ENCODE assay signal across 37 cellular contexts in genomic region chr4:63558709-63559108, GRCh38.
DNase-seq lines count a peak whose midpoint lies in the region; ATAC-seq, FAIRE-seq and TF ChIP-seq lines count a peak whose summit lies in the region.
"Had no signal": no experiment of that assay in that cellular context is flagged by ENCODE, and none has a peak within 500 bp of the region (broad histone marks: within the 10 kb centered on the region; RNA-seq: fewer than 3 reads in every experiment).

No MANE protein-coding gene starts in this region.

- H3K27me3 Mint-ChIP-seq in endodermal cell (ENCODE audit: insufficient read depth): no peaks in the 10 kb centered on the region
- H3K27me3 Mint-ChIP-seq: B cell; CD4-positive, alpha-beta memory T cell; CD4-positive, alpha-beta T cell; CD4-positive, CD25-positive, alpha-beta regulatory T cell; CD8-positive, alpha-beta memory T cell had no signal

- POLR2A ChIA-PET in SK-N-SH (lab: Yijun Ruan, JAX): no interaction called here
- POLR2A ChIA-PET in HEK293 (lab: Yijun Ruan, JAX): no interaction called here
- POLR2A ChIA-PET in K562 (lab: Yijun Ruan, JAX): no interaction called here

- no peaks in the 10 kb centered on the region for H3K36me3 Mint-ChIP-seq in endodermal cell (ENCODE audit: low read depth)
- H3K36me3 Mint-ChIP-seq: CD14-positive monocyte; CD4-positive, alpha-beta memory T cell; CD4-positive, CD25-positive, alpha-beta regulatory T cell; CD8-positive, alpha-beta memory T cell; CD8-positive, alpha-beta T cell had no signal

- CTCF ChIA-PET in SK-N-SH (lab: Yijun Ruan, JAX) (no interaction called here), HEK293 (lab: Yijun Ruan, JAX) (no interaction called here), K562 (lab: Yijun Ruan, JAX; ENCODE audit: low intra/inter-chr PET ratio) (no interaction called here)

- H3K27me3 ChIP-seq in SK-N-SH (ENCODE audit: insufficient read depth): no peaks in the 10 kb centered on the region
- no peaks in the 10 kb centered on the region for H3K27me3 ChIP-seq in K562 (ENCODE audit: control insufficient read depth in 2 of 2, insufficient read depth in 2 of 2, low read length in 2 of 2)
- H3K27me3 ChIP-seq in endodermal cell (ENCODE audit: control insufficient read depth, insufficient read depth, low read length, poor library complexity, severe bottlenecking): no peaks in the 10 kb centered on the region
- H3K27me3 ChIP-seq: BE2C; BLaER1; BLaER1 treated with 17β-estradiol and CSF1 and Interleukin-3, amounts not matched to agents 10 nM and 100 nM had no signal

- no peaks in the 10 kb centered on the region for H3K9me3 ChIP-seq in SK-N-SH
- no peaks in the 10 kb centered on the region for H3K9me3 ChIP-seq in HEK293 (ENCODE audit: control insufficient read depth, insufficient read depth, low read depth, low read length)
- no peaks in the 10 kb centered on the region for H3K9me3 ChIP-seq in K562 (replicated peaks; ENCODE audit: control insufficient read depth, insufficient read depth, low read depth, low read length)
- H3K9me3 ChIP-seq in endodermal cell (ENCODE audit: control insufficient read depth, low read length): peaks cover 6% of the 10 kb centered on the region
- H3K9me3 ChIP-seq: A549, BE2C, BLaER1, Caco-2 had no signal

- TF ChIP-seq RAD21 in SK-N-SH (IDR thresholded peaks at IDR 0.05; ENCODE audit: low read length) (no peak), K562 (CRISPR knock-in tag; conservative IDR thresholded peaks at IDR 0.05 in 1 of 2, IDR thresholded peaks at IDR 0.05 in 1 of 2) (no peak)

- TF ChIP-seq CTCF in SK-N-SH (IDR thresholded peaks at IDR 0.05): no peak
- TF ChIP-seq CTCF in HEK293 (tag by site-specific recombination; IDR thresholded peaks at IDR 0.05): no peak
- no peak for TF ChIP-seq CTCF in K562 (IDR thresholded peaks at IDR 0.05 in 2 of 3, conservative IDR thresholded peaks at IDR 0.05 in 1 of 3; ENCODE audit: insufficient read depth in 2 of 3, low read depth in 1 of 3, low read length in 3 of 3)
- no peak for TF ChIP-seq CTCF in endodermal cell (conservative IDR thresholded peaks at IDR 0.05)

- no TSS peak for BruUV-seq in K562 (replicated peaks; lab: Mats Ljungman, UMichigan)

- H3K9ac ChIP-seq in SK-N-SH (no peak overlapping the region), K562 (ENCODE audit: insufficient read depth in 1 of 2, low read depth in 2 of 2, low read length in 2 of 2) (no peak overlapping the region), endodermal cell (ENCODE audit: extremely low read depth, low read length, poor library complexity, severe bottlenecking) (no peak overlapping the region)
- H3K9ac ChIP-seq: BLaER1; BLaER1 treated with 17β-estradiol and CSF1 and Interleukin-3, amounts not matched to agents 10 nM and 100 nM had no signal

- H3K4me2 ChIP-seq in SK-N-SH (no peak overlapping the region), K562 (ENCODE audit: insufficient read depth, low read length) (no peak overlapping the region)
- H3K4me2 ChIP-seq: A549; BLaER1; BLaER1 treated with 17β-estradiol and CSF1 and Interleukin-3, amounts not matched to agents 10 nM and 100 nM had no signal

- H3K36me3 ChIP-seq in SK-N-SH (replicated peaks in 1 of 2; ENCODE audit: control insufficient read depth in 1 of 2, insufficient read depth in 2 of 2, low read length in 1 of 2): no peaks in the 10 kb centered on the region
- H3K36me3 ChIP-seq in HEK293 (ENCODE audit: control insufficient read depth in 2 of 2, insufficient read depth in 1 of 2, low read length in 2 of 2): no peaks in the 10 kb centered on the region
- no peaks in the 10 kb centered on the region for H3K36me3 ChIP-seq in K562 (ENCODE audit: control insufficient read depth, insufficient read depth, low read length)
- H3K36me3 ChIP-seq in endodermal cell (ENCODE audit: control insufficient read depth, insufficient read depth, low read length): no peaks in the 10 kb centered on the region
- H3K36me3 ChIP-seq: BE2C; BLaER1; BLaER1 treated with 17β-estradiol and CSF1 and Interleukin-3, amounts not matched to agents 10 nM and 100 nM had no signal

- no peaks in the 10 kb centered on the region for H3F3A ChIP-seq in SK-N-SH (replicated peaks; ENCODE audit: insufficient read depth)

- no peaks in the 10 kb centered on the region for H3K9me1 ChIP-seq in K562 (ENCODE audit: control insufficient read depth, insufficient read depth, low read length)

- peaks cover 3% of the 10 kb centered on the region for H3K9me3 Mint-ChIP-seq in endodermal cell

- intact Hi-C loops in K562 (cut with micrococcal nuclease): no loop called here

- no peak overlapping the region for H3K27ac Mint-ChIP-seq in endodermal cell
- H3K27ac Mint-ChIP-seq: B cell; CD4-positive, alpha-beta memory T cell; CD4-positive, alpha-beta T cell; CD8-positive, alpha-beta memory T cell; CD8-positive, alpha-beta T cell had no signal

- no peaks in the 10 kb centered on the region for H3K9me2 ChIP-seq in SK-N-SH

- no peak for FAIRE-seq in K562 (lab: Jason Lieb, UNC)
- FAIRE-seq: A204.1, A549, D721Med had no signal

- no peak overlapping the region for H3K4me3 Mint-ChIP-seq in endodermal cell
- H3K4me3 Mint-ChIP-seq: B cell; CD14-positive monocyte; CD4-positive, alpha-beta memory T cell; CD4-positive, alpha-beta T cell; CD8-positive, alpha-beta T cell had no signal

- H3K4me3 ChIP-seq in SK-N-SH (ENCODE audit: low read depth in 2 of 2, low read length in 1 of 2) (no peak overlapping the region), HEK293 (ENCODE audit: low read depth, low read length) (no peak overlapping the region), K562 (no peak overlapping the region), endodermal cell (ENCODE audit: low read length) (peak overlapping the region; percentile 43)
- H3K4me3 ChIP-seq: A549; BLaER1; BLaER1 treated with 17β-estradiol and CSF1 and Interleukin-3, amounts not matched to agents 10 nM and 100 nM had no signal

- no peak for DNase-seq in SK-N-SH
- DNase-seq in K562 (ENCODE audit: extremely low read depth in 1 of 4, low spot score in 3 of 4): no peak
- no peak for DNase-seq in endodermal cell
- no peak for DNase-seq in activated T-cell treated with anti-CD3 and anti-CD28 coated beads, Interleukin-2, amount 50 U/mL, for 1 hour
- no peak for DNase-seq in HCEC 1CT
- DNase-seq: 8988T; ACHN; AML-193; BE2C; C1 segment of cervical spinal cord; Caco-2; Calu3; CD4-positive, alpha-beta memory T cell; CD4-positive, alpha-beta T cell; CD4-positive, CD25-positive, alpha-beta regulatory T cell; CD8-positive, alpha-beta memory T cell; CD8-positive, alpha-beta T cell; COR-L47; DMS 273 treated with DMSO at 0.1 percent for 48 hours; DMS153; DMS53; DMS79; DMS79 treated with DMSO at 0.1 percent for 48 hours; DND-41; EL had no signal

- no peaks in the 10 kb centered on the region for H3K79me2 ChIP-seq in SK-N-SH (ENCODE audit: insufficient read depth)
- no peaks in the 10 kb centered on the region for H3K79me2 ChIP-seq in K562 (ENCODE audit: control insufficient read depth, insufficient read depth, low read length)

- no peak overlapping the region for H3K27ac ChIP-seq in SK-N-SH (ENCODE audit: low read depth in 2 of 2, low read length in 1 of 2)
- H3K27ac ChIP-seq in HEK293 (ENCODE audit: extremely low read depth, low read depth, low read length): no peak overlapping the region
- no peak overlapping the region for H3K27ac ChIP-seq in K562 (ENCODE audit: extremely low read depth, low read depth, low read length)
- no peak overlapping the region for H3K27ac ChIP-seq in endodermal cell (ENCODE audit: low read depth, low read length)
- H3K27ac ChIP-seq: 22Rv1; A549; BLaER1; BLaER1 treated with 17β-estradiol and CSF1 and Interleukin-3, amounts not matched to agents 10 nM and 100 nM; C4-2B had no signal

- no peaks in the 10 kb centered on the region for H3K4me1 Mint-ChIP-seq in endodermal cell
- H3K4me1 Mint-ChIP-seq: B cell; CD14-positive monocyte; CD4-positive, alpha-beta memory T cell; CD4-positive, CD25-positive, alpha-beta regulatory T cell; CD8-positive, alpha-beta memory T cell had no signal

- H3K4me1 ChIP-seq in SK-N-SH (ENCODE audit: control insufficient read depth in 1 of 2, insufficient read depth in 2 of 2, low read depth in 1 of 2, low read length in 1 of 2) (no peaks in the 10 kb centered on the region; a peak in 1 of 4 replicates), HEK293 (ENCODE audit: control insufficient read depth, insufficient read depth, low read length) (no peaks in the 10 kb centered on the region), K562 (replicated peaks in 1 of 2; ENCODE audit: control insufficient read depth in 2 of 2, insufficient read depth in 2 of 2, low read length in 2 of 2) (no peaks in the 10 kb centered on the region), endodermal cell (ENCODE audit: control insufficient read depth, insufficient read depth, low read length) (no peaks in the 10 kb centered on the region)
- H3K4me1 ChIP-seq: A549; BE2C; BLaER1; BLaER1 treated with 17β-estradiol and CSF1 and Interleukin-3, amounts not matched to agents 10 nM and 100 nM; Caco-2 had no signal

- H2AFZ ChIP-seq in SK-N-SH (ENCODE audit: low read depth): no peak overlapping the region
- H2AFZ ChIP-seq in K562 (ENCODE audit: low read depth, low read length): no peak overlapping the region

- no peak for ATAC-seq in SK-N-SH treated with all-trans-retinoic acid at 6 μM for 48 hours
- no peak for ATAC-seq in K562
- no peak for ATAC-seq in GM18519 (IDR thresholded peaks at IDR 0.05; ENCODE audit: low FRiP score, unreplicated experiment)
- ATAC-seq: A549; CD8-positive, alpha-beta T cell had no signal

- H4K20me1 ChIP-seq in SK-N-SH (ENCODE audit: insufficient read depth) (no peaks in the 10 kb centered on the region), K562 (replicated peaks; ENCODE audit: control insufficient read depth, insufficient read depth, low read length) (no peaks in the 10 kb centered on the region)
- H4K20me1 ChIP-seq: BLaER1; BLaER1 treated with 17β-estradiol and CSF1 and Interleukin-3, amounts not matched to agents 10 nM and 100 nM had no signal

- TF ChIP-seq EP300 in SK-N-SH (IDR thresholded peaks at IDR 0.05; ENCODE audit: borderline replicate concordance in 1 of 2, low read depth in 1 of 2, low read length in 1 of 2): no peak
- no peak for TF ChIP-seq EP300 in K562 (IDR thresholded peaks at IDR 0.05; ENCODE audit: low read length)

- TF ChIP-seq POLR2A in K562 (conservative IDR thresholded peaks at IDR 0.05): no peak

- in situ Hi-C loops in K562 (cut with MboI): no loop called here

TF ChIP-seq in SK-N-SH, 30 proteins besides CTCF, POLR2A, EP300 and RAD21 (continues in another document):
- TF ChIP-seq POLR2AphosphoS5 (IDR thresholded peaks at IDR 0.05; ENCODE audit: low read depth, low read length): no peak

TF ChIP-seq in HEK293, 187 proteins besides CTCF, POLR2A, EP300 and RAD21 (continues in another document):
- TF ChIP-seq ZNF843 (tag by site-specific recombination; IDR thresholded peaks at IDR 0.05) (no peak), ZNF514 (tag by site-specific recombination; IDR thresholded peaks at IDR 0.05) (no peak)

TF ChIP-seq in K562, 482 proteins besides CTCF, POLR2A, EP300 and RAD21:
- TF ChIP-seq RBM25 (IDR thresholded peaks at IDR 0.05; ENCODE audit: low read depth, low read length, severe bottlenecking): peak; percentile 55
- TF ChIP-seq ZNF232 (CRISPR knock-in tag; IDR thresholded peaks at IDR 0.05): no peak
TF ChIP-seq in K562: peak in this region for 1.
